Comparison of ENCODE assay signal across 5 cellular contexts in genomic region chr1:211440388-211440787, GRCh38. TPM values are rescaled to one million over a fixed set of nuclear protein-coding genes. Genes with fewer than 3 reads are reported as not detected.
"Had no signal": no experiment of that assay in that cellular context is flagged by ENCODE, and none has a peak within 500 bp of the region (broad histone marks: within the 10 kb centered on the region; RNA-seq: fewer than 3 reads in every experiment).

No MANE protein-coding gene starts in this region.

RNA-seq across cellular contexts. Expression of gene RD3, which starts 51.6 kb away (rescaled TPM):
- total RNA-seq: HepG2, HT-29, HT1080, IMR-90, K562 had no signal
